ENCODE assay signal across 8 cellular contexts in the genomic region with DNA sequence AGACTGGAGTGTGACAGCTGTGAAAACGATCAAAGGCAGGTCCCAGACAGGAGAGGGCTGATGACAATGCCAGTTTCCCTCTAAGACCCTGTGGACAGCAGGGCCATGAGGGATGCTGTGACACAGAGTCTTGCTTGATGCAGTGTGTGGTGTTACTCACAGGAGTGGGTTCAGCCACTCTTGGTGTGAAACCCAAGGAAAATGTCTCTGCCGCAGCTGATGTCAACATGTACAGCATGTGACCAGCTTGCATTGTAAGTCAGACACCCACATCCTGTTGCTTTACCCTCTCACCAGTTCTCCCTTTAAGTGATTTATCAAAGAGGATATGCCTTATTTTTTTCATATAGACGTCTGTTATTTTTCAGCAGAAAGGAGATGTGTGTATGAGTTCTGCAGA.
DNase-seq lines count a peak whose midpoint lies in the region; ATAC-seq and TF ChIP-seq lines count a peak whose summit lies in the region.

No MANE protein-coding gene starts in this region.

- no peak for TF ChIP-seq CTCF in C4-2B (conservative IDR thresholded peaks at IDR 0.05)
- TF ChIP-seq CTCF in BE2C (IDR thresholded peaks at IDR 0.05; ENCODE audit: low read depth, low read length), result no peak

- ATAC-seq in GM21367 (IDR thresholded peaks at IDR 0.05; ENCODE audit: unreplicated experiment), result peak; percentile 88
- peak; percentile 79 for ATAC-seq in esophagus mucosa

- no peaks in the 10 kb centered on the region for H3K9me3 ChIP-seq in BE2C

- H3K36me3 ChIP-seq in BE2C, result no peaks in the 10 kb centered on the region

- peak; percentile 3 for DNase-seq in M059J (ENCODE audit: low read depth)
- DNase-seq in activated CD4-positive, alpha-beta T cell treated with anti-CD3 and anti-CD28 coated beads, Interleukin-2, amount 50 U/mL, for 24 hours (ENCODE audit: low read depth in 1 of 2, low spot score in 1 of 2), result peak; percentile 46 to 83
- DNase-seq in stimulated activated CD4-positive, alpha-beta T cell treated with anti-CD3 and anti-CD28 coated beads, Interleukin-12 subunit alpha, Interleukin-12 subunit beta, amount 100 ng/mL, for 24 hours (ENCODE audit: low read depth in 2 of 2), result peak; percentile 51 to 66
- no peak for DNase-seq in BE2C
- no peak for DNase-seq in NCI-H1092 (lab: John Stamatoyannopoulos, UW)

- no peaks in the 10 kb centered on the region for H3K27me3 ChIP-seq in BE2C

- H3K4me1 ChIP-seq in BE2C, result no peaks in the 10 kb centered on the region

- H3K4me3 ChIP-seq in BE2C (ENCODE audit: low read depth, low read length), result no peak overlapping the region

- H3K27ac ChIP-seq in C4-2B, result peak overlapping the region; percentile 9; the same call in 1 of the 2 replicates

Comparison
In these comparisons a context has a peak if more than half of its experiments do, and no peak if none do; other contexts are left out.
1. DNase-seq: peak in M059J (single experiment), activated CD4-positive, alpha-beta T cell treated with anti-CD3 and anti-CD28 coated beads, Interleukin-2, amount 50 U/mL, for 24 hours (2 of 2) and stimulated activated CD4-positive, alpha-beta T cell treated with anti-CD3 and anti-CD28 coated beads, Interleukin-12 subunit alpha, Interleukin-12 subunit beta, amount 100 ng/mL, for 24 hours (2 of 2); none in BE2C (single experiment) and NCI-H1092 (single experiment).